ENCODE assay signal across 11 cellular contexts in the genomic region with DNA sequence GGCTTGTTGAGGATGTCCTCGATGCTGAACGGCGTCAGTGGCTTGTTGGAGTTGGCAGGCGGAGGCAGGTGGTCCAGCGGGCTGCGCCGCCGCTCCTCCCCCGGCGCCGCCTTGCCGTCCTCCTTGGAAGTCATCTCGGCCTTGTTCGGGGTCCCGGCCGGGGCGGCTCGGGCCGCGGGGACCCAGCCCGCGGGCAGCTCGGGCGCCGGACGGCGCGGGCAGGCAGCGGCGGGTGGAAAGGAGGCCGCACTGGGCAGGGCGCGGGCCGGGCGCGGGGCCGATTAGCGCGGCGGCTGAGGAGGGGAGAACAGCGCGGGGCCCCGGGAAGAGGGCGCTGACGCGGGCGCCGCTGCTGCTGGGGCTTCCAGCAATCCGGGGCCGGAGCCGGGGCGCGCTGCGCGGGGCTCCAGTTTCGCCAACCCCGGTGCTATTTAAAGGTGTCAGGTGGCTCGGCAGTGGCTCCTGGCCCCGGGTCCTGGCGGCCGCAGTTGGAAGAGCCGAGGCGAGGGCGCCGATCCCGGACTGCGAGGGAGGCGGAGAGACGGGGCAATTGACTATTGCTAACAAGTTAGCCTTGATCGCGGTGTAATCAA. TPM values are rescaled to one million over a fixed set of nuclear protein-coding genes. Genes with fewer than 3 reads are reported as not detected.
DNase-seq lines count a peak whose midpoint lies in the region; ATAC-seq, FAIRE-seq and TF ChIP-seq lines count a peak whose summit lies in the region.
"Had no signal": no experiment of that assay in that cellular context is flagged by ENCODE, and none has a peak within 500 bp of the region (broad histone marks: within the 10 kb centered on the region; RNA-seq: fewer than 3 reads in every experiment).

No MANE protein-coding gene starts in this region.

- no peaks in the 10 kb centered on the region for H3K9me3 ChIP-seq in CD4-positive, alpha-beta T cell (ENCODE audit: control insufficient read depth, low read length)
- no peaks in the 10 kb centered on the region for H3K9me3 ChIP-seq in GM23248 (ENCODE audit: low read depth)
- no peaks in the 10 kb centered on the region; the same call in 2 of the 3 replicates for H3K9me3 ChIP-seq in GM12878 (replicated peaks; ENCODE audit: control insufficient read depth, insufficient read depth, low read length)
- H3K9me3 ChIP-seq: body of pancreas had no signal

- no peaks in the 10 kb centered on the region for H3K9me3 Mint-ChIP-seq in CD4-positive, alpha-beta T cell
- peaks cover 4% of the 10 kb centered on the region for H3K9me3 Mint-ChIP-seq in nephron progenitor cell

- H3K4me3 ChIP-seq in GM23248 (no peak overlapping the region), GM12878 (no peak overlapping the region)
- H3K4me3 ChIP-seq: body of pancreas had no signal

- SMC1A ChIA-PET in GM12878 (lab: Charles Lee; ENCODE audit: uncharacterized antibody, unreplicated experiment), result no interaction called here

- no TSS peak for BruUV-seq in GM12878 (replicated peaks; lab: Mats Ljungman, UMichigan)

- H3K79me2 ChIP-seq in GM23248 (ENCODE audit: insufficient read depth) (no peaks in the 10 kb centered on the region), GM12878 (ENCODE audit: control insufficient read depth, insufficient read depth, low read length) (no peaks in the 10 kb centered on the region)

- POLR2A ChIA-PET in CD4-positive, alpha-beta T cell (lab: Charles Lee), result no interaction called here
- POLR2A ChIA-PET in GM12878 (lab: Charles Lee), result no interaction called here

- H3K9me2 ChIP-seq in GM23248 (ENCODE audit: insufficient read depth), result no peaks in the 10 kb centered on the region

- peak overlapping the region; percentile 79 for H3K4me3 Mint-ChIP-seq in CD4-positive, alpha-beta T cell
- peak overlapping the region; percentile 74 for H3K4me3 Mint-ChIP-seq in nephron progenitor cell

- H3K9ac ChIP-seq in GM23248 (no peak overlapping the region), GM12878 (ENCODE audit: control insufficient read depth, insufficient read depth, low read length) (no peak overlapping the region)

- in situ Hi-C loops in GM23248 (cut with MboI) (no loop called here), GM12878 (cut with MboI) (no loop called here), G401 (cut with HindIII; ENCODE audit: low sequenced_read_pairs) (no loop called here)

- no peak for TF ChIP-seq CTCF in CD4-positive, alpha-beta T cell (IDR thresholded peaks at IDR 0.05)
- TF ChIP-seq CTCF in GM12878 (IDR thresholded peaks at IDR 0.05 in 2 of 3, conservative IDR thresholded peaks at IDR 0.05 in 1 of 3; ENCODE audit: control insufficient read depth in 2 of 3, extremely low read depth in 1 of 3, insufficient read depth in 1 of 3, low read depth in 3 of 3, low read length in 3 of 3), result no peak
- TF ChIP-seq CTCF in nephron progenitor cell (IDR thresholded peaks at IDR 0.05), result no peak

- DNase-seq in CD4-positive, alpha-beta T cell, result no peak
- DNase-seq in GM23248 (peak; percentile 21), GM12878 (ENCODE audit: low read depth, low spot score) (no peak), nephron progenitor cell (peak; percentile 65), OCI-M2 (lab: John Stamatoyannopoulos, UW; ENCODE audit: unreplicated experiment) (no peak), SIG-M5 treated with dmso at 0.1 percent for 504 hours (lab: John Stamatoyannopoulos, UW; ENCODE audit: unreplicated experiment) (no peak), G401 (ENCODE audit: low spot score) (no peak)
- DNase-seq in stimulated activated CD4-positive, alpha-beta T cell treated with anti-CD3 and anti-CD28 coated beads, Interleukin-1b, Interleukin-23, amount 100 ng/mL, for 48 hours, result no peak
- DNase-seq: body of pancreas; foreskin fibroblast; NK-92 treated with Interleukin-12 subunit alpha and Interleukin-12 subunit beta, amount 100 ng/mL, for 24 hours had no signal

- ATAC-seq in CD4-positive, alpha-beta T cell (ENCODE audit: poor library complexity), result no peak
- no peak for ATAC-seq in GM12878

- H3F3A ChIP-seq in GM23248 (ENCODE audit: insufficient read depth), result no peaks in the 10 kb centered on the region

- TF ChIP-seq EP300 in GM12878 (IDR thresholded peaks at IDR 0.05; ENCODE audit: borderline replicate concordance in 1 of 2, control insufficient read depth in 1 of 2, low read depth in 2 of 2, low read length in 2 of 2), result no peak

- H3K4me2 ChIP-seq in GM23248 (ENCODE audit: unreplicated experiment) (no peak overlapping the region), GM12878 (ENCODE audit: control insufficient read depth, insufficient read depth) (no peak overlapping the region)

- peaks cover 97% of the 10 kb centered on the region for H3K27me3 ChIP-seq in CD4-positive, alpha-beta T cell (ENCODE audit: control insufficient read depth, insufficient read depth, low read length)
- H3K27me3 ChIP-seq in GM23248 (replicated peaks; ENCODE audit: insufficient read depth), result peaks cover 94% of the 10 kb centered on the region
- H3K27me3 ChIP-seq in GM12878 (replicated peaks in 1 of 2; ENCODE audit: control insufficient read depth in 2 of 2, insufficient read depth in 2 of 2, low read length in 1 of 2), result peaks cover 31 to 51% of the 10 kb centered on the region in 2 experiments

- intact Hi-C loops in CD4-positive, alpha-beta T cell (cut with DNase I, micrococcal nuclease), result no loop called here
- intact Hi-C loops in GM12878 (cut with micrococcal nuclease; ENCODE audit: unreplicated experiment), result no loop called here

- H3K36me3 ChIP-seq in GM23248 (ENCODE audit: low read depth), result no peaks in the 10 kb centered on the region
- H3K36me3 ChIP-seq in GM12878 (ENCODE audit: control insufficient read depth in 2 of 2, insufficient read depth in 2 of 2, low read length in 1 of 2), result no peaks in the 10 kb centered on the region

- H3K27ac Mint-ChIP-seq in CD4-positive, alpha-beta T cell, result no peak overlapping the region
- no peak overlapping the region for H3K27ac Mint-ChIP-seq in nephron progenitor cell

- WGBS in GM23248 (ENCODE audit: low coverage in 1 of 2, low lambda C conversion rate in 2 of 2, missing lambda C conversion rate in 2 of 2), 2 experiments, result 3 to 4% methylated on average over 43 to 55 of the region's 71 CpGs
- WGBS in GM12878 (ENCODE audit: insufficient coverage, insufficient replicate concordance, low lambda C conversion rate, missing lambda C conversion rate), result 71% methylated on average over 54 of the region's 71 CpGs

- TF ChIP-seq RAD21 in GM12878 (IDR thresholded peaks at IDR 0.05; ENCODE audit: insufficient read depth, low read depth, low read length), result no peak

- RAD21 ChIA-PET in GM12878 (lab: Charles Lee; ENCODE audit: unreplicated experiment), result no interaction called here

- H3K4me1 ChIP-seq in GM23248 (ENCODE audit: insufficient read depth) (peaks cover 3% of the 10 kb centered on the region; the same call in 1 of the 2 replicates), GM12878 (ENCODE audit: control insufficient read depth, insufficient read depth, low read length) (no peaks in the 10 kb centered on the region)

- CTCF ChIA-PET in CD4-positive, alpha-beta T cell (lab: Charles Lee), result interaction anchor here (2.5 kb wide), 1 partner anchor 15 kb away, joined by 12 read pairs; no protein-coding TSS in a partner anchor
- CTCF ChIA-PET in GM12878 (lab: Yijun Ruan, JAX), result no interaction called here

- TF ChIP-seq POLR2A in GM12878 (IDR thresholded peaks at IDR 0.05; ENCODE audit: low read depth, low read length), result no peak

- peaks cover 46% of the 10 kb centered on the region for H3K4me1 Mint-ChIP-seq in CD4-positive, alpha-beta T cell (ENCODE audit: low read depth)
- H3K4me1 Mint-ChIP-seq in nephron progenitor cell, result peaks cover 64% of the 10 kb centered on the region

- H3K36me3 Mint-ChIP-seq in CD4-positive, alpha-beta T cell (ENCODE audit: low read depth), result no peaks in the 10 kb centered on the region
- H3K36me3 Mint-ChIP-seq in nephron progenitor cell (ENCODE audit: low read depth), result no peaks in the 10 kb centered on the region

- H3K27ac ChIP-seq in CD4-positive, alpha-beta T cell (ENCODE audit: low read depth, low read length), result no peak overlapping the region
- H3K27ac ChIP-seq in GM23248 (no peak overlapping the region), GM12878 (ENCODE audit: control insufficient read depth, insufficient read depth) (no peak overlapping the region)
- H3K27ac ChIP-seq: body of pancreas had no signal

- no peak for FAIRE-seq in GM12878 (lab: Jason Lieb, UNC)

- H4K20me1 ChIP-seq in GM23248 (ENCODE audit: insufficient read depth) (no peaks in the 10 kb centered on the region), GM12878 (ENCODE audit: control insufficient read depth, insufficient read depth) (no peaks in the 10 kb centered on the region)

- H3K27me3 Mint-ChIP-seq in CD4-positive, alpha-beta T cell, result peaks cover 85% of the 10 kb centered on the region
- H3K27me3 Mint-ChIP-seq in nephron progenitor cell (ENCODE audit: low read depth, poor library complexity), result peaks cover 99% of the 10 kb centered on the region

- H2AFZ ChIP-seq in GM23248, result no peak overlapping the region
- no peak overlapping the region for H2AFZ ChIP-seq in GM12878 (ENCODE audit: control insufficient read depth, low read depth, low read length)

TF ChIP-seq in GM12878, 131 proteins besides CTCF, POLR2A, EP300 and RAD21:
- TF ChIP-seq SUZ12 (IDR thresholded peaks at IDR 0.05; ENCODE audit: unreplicated experiment) (peak; percentile 33), ZNF207 (IDR thresholded peaks at IDR 0.05; ENCODE audit: borderline replicate concordance) (no peak)

RNA-seq across cellular contexts. Expression of a gene that starts 0.5 kb away (rescaled TPM):
- total RNA-seq in CD4-positive, alpha-beta T cell, result not detected
- total RNA-seq in GM23248 (2014; rRNA removed; shearing (Covaris generic)), result not detected in 2 replicates
- polyA plus RNA-seq in GM23248 (2016; fragmentation: Nextera tagmentation; extraction: Ambion mirVana) (not detected in 2 replicates), GM12878 (2011; rRNA removed) (not detected in 2 replicates), GM12878 (2014; fragmentation: Illumina TruSeq; extraction: Trizol) (not detected in 2 replicates), GM12878 (2014; fragmentation: Nextera tagmentation; extraction: Ambion mirVana) (not detected), GM12878 (2014; rRNA removed) (not detected in 2 replicates), GM12878 (2016; fragmentation: Nextera tagmentation; extraction: Ambion mirVana) (not detected)
- not detected in 2 replicates for total RNA-seq in GM12878 (2013; cell fraction: nucleolus; rRNA removed)
- total RNA-seq in GM12878 (2014; rRNA removed) (not detected in 2 replicates), GM12878 (2014; rRNA removed; fragmentation: Illumina TruSeq; extraction: Trizol) (not detected in 2 replicates), GM12878 (2021) (not detected in 2 replicates)
- not detected for polyA plus RNA-seq in GM12878 (2011; ENCODE audit: low read depth)
- polyA plus RNA-seq in GM12878 (2011; cell fraction: cytosol; rRNA removed), result not detected in 2 replicates
- not detected in 2 replicates for polyA plus RNA-seq in GM12878 (2011; cell fraction: nucleus; rRNA removed)
- not detected in 2 replicates for polyA plus RNA-seq in GM12878 (2012)
- polyA minus RNA-seq in GM12878 (2011; rRNA and poly(A)+ RNA removed), result not detected in 2 replicates
- not detected in 2 replicates for polyA minus RNA-seq in GM12878 (2011; cell fraction: cytosol; rRNA and poly(A)+ RNA removed)
- polyA minus RNA-seq in GM12878 (2011; cell fraction: nucleus; rRNA and poly(A)+ RNA removed), result not detected in 2 replicates
- total RNA-seq in G401 (2014; rRNA removed; shearing (Covaris generic)), result 17.5 and 32.2 TPM in 2 replicates
- total RNA-seq: body of pancreas had no signal

Comparison
In these comparisons a context has a peak if more than half of its experiments do, and no peak if none do; other contexts are left out.
1. DNase-seq: peak in GM23248 (single experiment) and nephron progenitor cell (single experiment); none in CD4-positive, alpha-beta T cell (0 of 10), GM12878 (single experiment), OCI-M2 (single experiment), SIG-M5 treated with dmso at 0.1 percent for 504 hours (single experiment), stimulated activated CD4-positive, alpha-beta T cell treated with anti-CD3 and anti-CD28 coated beads, Interleukin-1b, Interleukin-23, amount 100 ng/mL, for 48 hours (single experiment) and G401 (single experiment).
2. RNA of a gene that starts 0.5 kb away (total RNA-seq): 17.5 to 32.2 TPM in G401; not detected in CD4-positive, alpha-beta T cell, not detected in GM23248 and not detected in GM12878; every median in the first group is over 10 times any median in the second.